In the genomic region with DNA sequence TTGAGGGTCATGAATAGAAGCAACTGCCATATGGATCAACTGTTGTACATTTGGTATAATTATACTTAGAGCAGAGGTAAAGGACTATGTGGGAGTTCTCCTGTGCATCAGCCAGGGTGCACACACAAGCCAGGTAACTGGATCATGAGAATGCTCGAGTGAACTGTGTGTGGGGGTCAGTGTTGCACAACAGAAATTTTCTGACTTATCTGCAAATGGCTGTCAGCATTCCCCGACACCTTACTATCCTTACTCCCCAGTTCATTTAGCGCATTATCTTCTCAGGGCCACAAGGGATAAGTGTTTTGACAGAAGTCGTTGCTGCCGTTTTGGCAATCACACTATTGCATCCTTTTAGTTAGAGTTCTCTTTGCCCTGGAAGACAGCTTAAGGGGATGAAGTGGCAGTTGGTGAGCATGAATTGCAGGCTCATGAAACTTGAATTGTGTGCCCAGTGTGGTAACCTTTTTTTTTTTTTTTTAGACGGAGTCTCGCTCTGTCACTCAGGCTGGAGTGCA, we compare ENCODE assay signal across 8 cellular contexts. TPM values are rescaled to one million over a fixed set of nuclear protein-coding genes. Genes with fewer than 3 reads are reported as not detected.
A peak's percentile ranks its signal among the peaks of the same experiment; 100 is the strongest.
DNase-seq lines count a peak whose midpoint lies in the region; ATAC-seq and TF ChIP-seq lines count a peak whose summit lies in the region.

No MANE protein-coding gene starts in this region.

- peaks cover 54% of the 10 kb centered on the region for H4K20me1 ChIP-seq in SK-N-SH (ENCODE audit: insufficient read depth)
- H4K20me1 ChIP-seq in SU-DHL-6 (ENCODE audit: low read depth, low read length), result peaks cover 17% of the 10 kb centered on the region; the same call in 1 of the 2 replicates

- H2AFZ ChIP-seq in SK-N-SH (ENCODE audit: low read depth), result no peak overlapping the region
- H2AFZ ChIP-seq in SU-DHL-6 (ENCODE audit: low read depth, low read length, severe bottlenecking), result no peak overlapping the region

- peak overlapping the region; percentile 88 for H3K4me2 ChIP-seq in SK-N-SH
- H3K4me2 ChIP-seq in SU-DHL-6 (ENCODE audit: low read depth, low read length, poor library complexity, severe bottlenecking), result peak overlapping the region; percentile 90

- H3K4me3 ChIP-seq in SK-N-SH (ENCODE audit: low read depth in 2 of 2, low read length in 1 of 2) (peak overlapping the region; percentile 73 to 97), SU-DHL-6 (ENCODE audit: insufficient read depth, low read length, poor library complexity, severe bottlenecking) (peak overlapping the region; percentile 90), fibroblast of villous mesenchyme (ENCODE audit: low read depth, low read length) (peak overlapping the region; percentile 73), skin epidermis (peak overlapping the region in 5 of 7 experiments; percentile 77 to 100 (median 97))

- TF ChIP-seq RAD21 in SK-N-SH (IDR thresholded peaks at IDR 0.05; ENCODE audit: low read length), result no peak

- DNase-seq in SK-N-SH (no peak), fibroblast of villous mesenchyme (ENCODE audit: low read depth) (peak; percentile 41), hippocampal formation (lab: John Stamatoyannopoulos, UW) (no peak), NCI-H510A treated with DMSO at 0.1 percent for 48 hours (lab: John Stamatoyannopoulos, UW) (no peak)

- H3K79me2 ChIP-seq in SK-N-SH (ENCODE audit: insufficient read depth) (peaks cover 85% of the 10 kb centered on the region), SU-DHL-6 (ENCODE audit: insufficient read depth, low read length) (peaks cover 67% of the 10 kb centered on the region)

- H3F3A ChIP-seq in SK-N-SH (replicated peaks; ENCODE audit: insufficient read depth) (peaks cover 7% of the 10 kb centered on the region), SU-DHL-6 (ENCODE audit: insufficient read depth) (peaks cover 9% of the 10 kb centered on the region; the same call in 1 of the 2 replicates)

- no peak for TF ChIP-seq CTCF in SK-N-SH (IDR thresholded peaks at IDR 0.05)
- no peak for TF ChIP-seq CTCF in SU-DHL-6 (IDR thresholded peaks at IDR 0.05; ENCODE audit: insufficient read depth, low read length, poor library complexity, severe bottlenecking)
- TF ChIP-seq CTCF in fibroblast of villous mesenchyme (IDR thresholded peaks at IDR 0.05; ENCODE audit: insufficient read depth, low read depth, low read length), result no peak

- H3K27me3 ChIP-seq in SK-N-SH (ENCODE audit: insufficient read depth) (no peaks in the 10 kb centered on the region), SU-DHL-6 (ENCODE audit: low read length) (no peaks in the 10 kb centered on the region)

- TF ChIP-seq EP300 in SK-N-SH (IDR thresholded peaks at IDR 0.05; ENCODE audit: borderline replicate concordance in 1 of 2, low read depth in 1 of 2, low read length in 1 of 2), result no peak

- H3K9ac ChIP-seq in SK-N-SH (peak overlapping the region; percentile 99; the same call in 1 of the 2 replicates), SU-DHL-6 (ENCODE audit: low read length) (peak overlapping the region; percentile 99)

- 73% methylated on average over 7 of the region's 7 CpGs for WGBS in SK-N-SH (ENCODE audit: low lambda C conversion rate)

- H3K9me3 ChIP-seq in SK-N-SH (no peaks in the 10 kb centered on the region), SU-DHL-6 (ENCODE audit: insufficient read depth, low read length) (no peaks in the 10 kb centered on the region)

- peak overlapping the region in 1 of 2 experiments; percentile 89; a peak in 1 of 4 replicates for H3K27ac ChIP-seq in SK-N-SH (ENCODE audit: low read depth in 2 of 2, low read length in 1 of 2)
- no peak overlapping the region for H3K27ac ChIP-seq in SU-DHL-6 (ENCODE audit: low read depth, low read length)
- H3K27ac ChIP-seq in skin epidermis, result peak overlapping the region in 8 of 21 experiments; percentile 24 to 100 (median 98)

- ATAC-seq in SK-N-SH treated with all-trans-retinoic acid at 6 μM for 48 hours (no peak), GM18519 (IDR thresholded peaks at IDR 0.05; ENCODE audit: low FRiP score, unreplicated experiment) (no peak)

- CTCF ChIA-PET in SK-N-SH (lab: Yijun Ruan, JAX), result interaction anchor here (0.9 to 1.1 kb wide), 2 partner anchors 19 to 62 kb away, joined by 3 to 4 read pairs; no protein-coding TSS in a partner anchor

- peaks cover 4 to 5% of the 10 kb centered on the region in 2 experiments; a peak in 2 of 4 replicates for H3K4me1 ChIP-seq in SK-N-SH (ENCODE audit: control insufficient read depth in 1 of 2, insufficient read depth in 2 of 2, low read depth in 1 of 2, low read length in 1 of 2)

- POLR2A ChIA-PET in SK-N-SH (lab: Yijun Ruan, JAX), result no interaction called here

- H3K9me2 ChIP-seq in SK-N-SH, result no peaks in the 10 kb centered on the region
- no peaks in the 10 kb centered on the region for H3K9me2 ChIP-seq in SU-DHL-6 (replicated peaks; ENCODE audit: insufficient read depth, low read length)

- H3K36me3 ChIP-seq in SK-N-SH (replicated peaks in 1 of 2; ENCODE audit: control insufficient read depth in 1 of 2, insufficient read depth in 2 of 2, low read length in 1 of 2) (peaks cover 3 to 26% of the 10 kb centered on the region in 2 experiments), SU-DHL-6 (ENCODE audit: low read length) (peaks cover 11% of the 10 kb centered on the region; the same call in 1 of the 2 replicates)

TF ChIP-seq in SK-N-SH, 30 proteins besides CTCF, POLR2A, EP300 and RAD21 (continues in another document):
- no peak for TF ChIP-seq GATA2 (CRISPR knock-in tag; IDR thresholded peaks at IDR 0.05)
- TF ChIP-seq, protein P1, sequence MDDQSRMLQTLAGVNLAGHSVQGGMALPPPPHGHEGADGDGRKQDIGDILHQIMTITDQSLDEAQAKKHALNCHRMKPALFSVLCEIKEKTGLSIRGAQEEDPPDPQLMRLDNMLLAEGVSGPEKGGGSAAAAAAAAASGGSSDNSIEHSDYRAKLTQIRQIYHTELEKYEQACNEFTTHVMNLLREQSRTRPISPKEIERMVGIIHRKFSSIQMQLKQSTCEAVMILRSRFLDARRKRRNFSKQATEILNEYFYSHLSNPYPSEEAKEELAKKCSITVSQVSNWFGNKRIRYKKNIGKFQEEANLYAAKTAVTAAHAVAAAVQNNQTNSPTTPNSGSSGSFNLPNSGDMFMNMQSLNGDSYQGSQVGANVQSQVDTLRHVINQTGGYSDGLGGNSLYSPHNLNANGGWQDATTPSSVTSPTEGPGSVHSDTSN (IDR thresholded peaks at IDR 0.05), result no peak
- TF ChIP-seq CHD2 (IDR thresholded peaks at IDR 0.05; ENCODE audit: low read length, partially characterized antibody), result no peak
- TF ChIP-seq SIN3A (IDR thresholded peaks at IDR 0.05; ENCODE audit: borderline replicate concordance, low read depth, low read length), result no peak
- TF ChIP-seq, protein P2, sequence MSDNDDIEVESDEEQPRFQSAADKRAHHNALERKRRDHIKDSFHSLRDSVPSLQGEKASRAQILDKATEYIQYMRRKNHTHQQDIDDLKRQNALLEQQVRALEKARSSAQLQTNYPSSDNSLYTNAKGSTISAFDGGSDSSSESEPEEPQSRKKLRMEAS (IDR thresholded peaks at IDR 0.05; ENCODE audit: low read depth), result no peak
- TF ChIP-seq ELF1 (IDR thresholded peaks at IDR 0.05), result no peak

TF ChIP-seq in SK-N-SH treated with all-trans-retinoic acid at 6 μM for 48 hours, 23 proteins besides CTCF, POLR2A, EP300 and RAD21 (continues in another document):
- TF ChIP-seq, protein P3, sequence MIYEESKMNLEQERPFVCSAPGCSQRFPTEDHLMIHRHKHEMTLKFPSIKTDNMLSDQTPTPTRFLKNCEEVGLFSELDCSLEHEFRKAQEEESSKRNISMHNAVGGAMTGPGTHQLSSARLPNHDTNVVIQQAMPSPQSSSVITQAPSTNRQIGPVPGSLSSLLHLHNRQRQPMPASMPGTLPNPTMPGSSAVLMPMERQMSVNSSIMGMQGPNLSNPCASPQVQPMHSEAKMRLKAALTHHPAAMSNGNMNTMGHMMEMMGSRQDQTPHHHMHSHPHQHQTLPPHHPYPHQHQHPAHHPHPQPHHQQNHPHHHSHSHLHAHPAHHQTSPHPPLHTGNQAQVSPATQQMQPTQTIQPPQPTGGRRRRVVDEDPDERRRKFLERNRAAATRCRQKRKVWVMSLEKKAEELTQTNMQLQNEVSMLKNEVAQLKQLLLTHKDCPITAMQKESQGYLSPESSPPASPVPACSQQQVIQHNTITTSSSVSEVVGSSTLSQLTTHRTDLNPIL (CRISPR knock-in tag; IDR thresholded peaks at IDR 0.05; ENCODE audit: low read depth), result no peak
- TF ChIP-seq RARB (CRISPR knock-in tag; IDR thresholded peaks at IDR 0.05) (no peak), ZC3H10 (CRISPR knock-in tag; IDR thresholded peaks at IDR 0.05) (no peak)
- TF ChIP-seq, protein P4, sequence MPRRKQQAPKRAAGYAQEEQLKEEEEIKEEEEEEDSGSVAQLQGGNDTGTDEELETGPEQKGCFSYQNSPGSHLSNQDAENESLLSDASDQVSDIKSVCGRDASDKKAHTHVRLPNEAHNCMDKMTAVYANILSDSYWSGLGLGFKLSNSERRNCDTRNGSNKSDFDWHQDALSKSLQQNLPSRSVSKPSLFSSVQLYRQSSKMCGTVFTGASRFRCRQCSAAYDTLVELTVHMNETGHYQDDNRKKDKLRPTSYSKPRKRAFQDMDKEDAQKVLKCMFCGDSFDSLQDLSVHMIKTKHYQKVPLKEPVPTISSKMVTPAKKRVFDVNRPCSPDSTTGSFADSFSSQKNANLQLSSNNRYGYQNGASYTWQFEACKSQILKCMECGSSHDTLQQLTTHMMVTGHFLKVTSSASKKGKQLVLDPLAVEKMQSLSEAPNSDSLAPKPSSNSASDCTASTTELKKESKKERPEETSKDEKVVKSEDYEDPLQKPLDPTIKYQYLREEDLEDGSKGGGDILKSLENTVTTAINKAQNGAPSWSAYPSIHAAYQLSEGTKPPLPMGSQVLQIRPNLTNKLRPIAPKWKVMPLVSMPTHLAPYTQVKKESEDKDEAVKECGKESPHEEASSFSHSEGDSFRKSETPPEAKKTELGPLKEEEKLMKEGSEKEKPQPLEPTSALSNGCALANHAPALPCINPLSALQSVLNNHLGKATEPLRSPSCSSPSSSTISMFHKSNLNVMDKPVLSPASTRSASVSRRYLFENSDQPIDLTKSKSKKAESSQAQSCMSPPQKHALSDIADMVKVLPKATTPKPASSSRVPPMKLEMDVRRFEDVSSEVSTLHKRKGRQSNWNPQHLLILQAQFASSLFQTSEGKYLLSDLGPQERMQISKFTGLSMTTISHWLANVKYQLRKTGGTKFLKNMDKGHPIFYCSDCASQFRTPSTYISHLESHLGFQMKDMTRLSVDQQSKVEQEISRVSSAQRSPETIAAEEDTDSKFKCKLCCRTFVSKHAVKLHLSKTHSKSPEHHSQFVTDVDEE (CRISPR knock-in tag; IDR thresholded peaks at IDR 0.05), result no peak

RNA-seq across cellular contexts. Expression of a gene that starts 1.7 kb away (rescaled TPM):
- 142 and 215 TPM in 2 replicates for polyA plus RNA-seq in SK-N-SH (2012; rRNA removed)
- polyA plus RNA-seq in SK-N-SH (2012; cell fraction: cytosol; rRNA removed), result 164 and 239 TPM in 2 replicates
- 163 and 217 TPM in 2 replicates for polyA plus RNA-seq in SK-N-SH (2012; cell fraction: nucleus; rRNA removed)
- total RNA-seq in fibroblast of villous mesenchyme, result 628 and 886 TPM in 2 replicates

RNA-seq across cellular contexts. Expression of a gene that starts 19.6 kb away (rescaled TPM):
- polyA plus RNA-seq in SK-N-SH (2012; rRNA removed), result not detected in 2 replicates
- 0.05 TPM in 1 of 2 replicates, not detected in the other for polyA plus RNA-seq in SK-N-SH (2012; cell fraction: cytosol; rRNA removed)
- polyA plus RNA-seq in SK-N-SH (2012; cell fraction: nucleus; rRNA removed), result 0.19 and 0.20 TPM in 2 replicates
- total RNA-seq in fibroblast of villous mesenchyme, result 0.32 TPM in 1 of 2 replicates, not detected in the other

RNA-seq across cellular contexts. Expression of a gene that starts 32.2 kb away (rescaled TPM):
- 4.4 and 8.1 TPM in 2 replicates for polyA plus RNA-seq in SK-N-SH (2012; rRNA removed)
- polyA plus RNA-seq in SK-N-SH (2012; cell fraction: cytosol; rRNA removed), result 4.1 and 5.5 TPM in 2 replicates
- polyA plus RNA-seq in SK-N-SH (2012; cell fraction: nucleus; rRNA removed), result 11.6 and 12.4 TPM in 2 replicates
- 12.1 and 13.9 TPM in 2 replicates for total RNA-seq in fibroblast of villous mesenchyme
